In the genomic region with DNA sequence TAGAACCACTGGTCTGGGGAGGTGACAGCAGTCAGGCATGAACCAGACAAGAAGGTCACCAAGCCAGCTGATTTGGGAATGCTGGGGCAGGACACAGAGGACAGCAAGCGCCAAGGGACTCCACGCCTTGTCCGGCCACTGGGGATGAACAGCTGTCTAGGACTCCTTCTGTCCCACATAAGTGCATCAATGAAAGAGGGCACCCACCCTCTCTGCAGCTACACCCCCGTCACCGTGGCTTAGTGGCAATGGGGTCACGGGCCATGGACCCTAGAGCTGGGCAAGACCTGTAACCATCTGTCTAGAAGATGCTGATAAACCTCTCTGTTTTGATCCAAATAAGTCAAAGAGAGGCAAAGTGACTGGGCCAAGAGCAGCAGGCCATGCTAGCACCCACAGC, we compare ENCODE assay signal across 27 cellular contexts.
"Had no signal": no experiment of that assay in that cellular context is flagged by ENCODE, and none has a peak within 500 bp of the region (broad histone marks: within the 10 kb centered on the region; RNA-seq: fewer than 3 reads in every experiment).

No MANE protein-coding gene starts in this region.

- H3K4me3 Mint-ChIP-seq: activated CD4-positive, alpha-beta memory T cell treated with anti-CD3 and anti-CD28 coated beads for 36 hours; activated CD4-positive, alpha-beta T cell treated with anti-CD3 and anti-CD28 coated beads for 36 hours; activated CD4-positive, alpha-beta T cell treated with anti-CD3 and anti-CD28 coated beads, Interleukin-2, amount 10 ng/mL, durations not matched to agents 24 days and 14 days; activated CD8-positive, alpha-beta memory T cell treated with anti-CD3 and anti-CD28 coated beads, Interleukin-2, amount 10 ng/mL, durations not matched to agents 7 days and 5 days; activated CD8-positive, alpha-beta T cell treated with anti-CD3 and anti-CD28 coated beads, Interleukin-2, amount 10 ng/mL, durations not matched to agents 7 days and 5 days; activated naive CD8-positive, alpha-beta T cell; activated T-helper 17 cell treated with anti-CD3 and anti-CD28 coated beads, Interleukin-2, amount 50 U/mL, for 72 hours; T-helper 17 cell; T-helper 2 cell treated with Interferon-gamma antibody and Interleukin-4, amounts not matched to agents 5 μg/mL and 100 μg/mL, for 36 hours had no signal

- H3K9me3 Mint-ChIP-seq: activated CD4-positive, alpha-beta memory T cell treated with anti-CD3 and anti-CD28 coated beads for 36 hours; activated CD4-positive, alpha-beta T cell treated with anti-CD3 and anti-CD28 coated beads, Interleukin-2, amount 10 ng/mL, durations not matched to agents 24 days and 14 days; activated T-helper 17 cell treated with anti-CD3 and anti-CD28 coated beads, Interleukin-2, amount 50 U/mL, for 72 hours; T-helper 2 cell treated with Interferon-gamma antibody and Interleukin-4, amounts not matched to agents 5 μg/mL and 100 μg/mL, for 36 hours had no signal

- H3K27ac ChIP-seq: brain microvascular endothelial cell, heart left ventricle had no signal

- ATAC-seq: activated CD4-positive, alpha-beta T cell treated with anti-CD3 and anti-CD28 coated beads for 36 hours; activated CD8-positive, alpha-beta memory T cell treated with anti-CD3 and anti-CD28 coated beads, Interleukin-2, amount 10 ng/mL, durations not matched to agents 7 days and 5 days; activated CD8-positive, alpha-beta T cell treated with anti-CD3 and anti-CD28 coated beads, Interleukin-2, amount 10 ng/mL, durations not matched to agents 7 days and 5 days; activated T-helper 17 cell treated with anti-CD3 and anti-CD28 coated beads, Interleukin-2, amount 50 U/mL, for 72 hours; esophagus mucosa; T-helper 17 cell had no signal

- H3K27me3 Mint-ChIP-seq: activated CD4-positive, alpha-beta memory T cell treated with anti-CD3 and anti-CD28 coated beads for 36 hours; activated CD4-positive, alpha-beta T cell treated with anti-CD3 and anti-CD28 coated beads for 36 hours; activated CD4-positive, alpha-beta T cell treated with anti-CD3 and anti-CD28 coated beads, Interleukin-2, amount 10 ng/mL, durations not matched to agents 24 days and 14 days; activated CD8-positive, alpha-beta memory T cell treated with anti-CD3 and anti-CD28 coated beads, Interleukin-2, amount 10 ng/mL, durations not matched to agents 7 days and 5 days; activated naive CD8-positive, alpha-beta T cell; activated T-helper 17 cell treated with anti-CD3 and anti-CD28 coated beads, Interleukin-2, amount 50 U/mL, for 72 hours; T-helper 17 cell had no signal

- H3K27me3 ChIP-seq: brain microvascular endothelial cell, heart left ventricle had no signal

- DNase-seq: activated CD4-positive, alpha-beta memory T cell treated with anti-CD3 and anti-CD28 coated beads for 36 hours; activated CD4-positive, alpha-beta T cell treated with anti-CD3 and anti-CD28 coated beads for 36 hours; activated CD4-positive, alpha-beta T cell treated with anti-CD3 and anti-CD28 coated beads, Interleukin-2, amount 10 ng/mL, durations not matched to agents 24 days and 14 days; activated CD4-positive, CD25-positive, alpha-beta regulatory T cell; activated CD4-positive, CD25-positive, alpha-beta regulatory T cell treated with anti-CD3 and anti-CD28 coated beads, Interleukin-2, amount 50 U/mL, for 72 hours; activated CD8-positive, alpha-beta memory T cell treated with anti-CD3 and anti-CD28 coated beads, Interleukin-2, amount 10 ng/mL, durations not matched to agents 7 days and 5 days; activated CD8-positive, alpha-beta memory T cell treated with anti-CD3 and anti-CD28 coated beads, Interleukin-2, amount 50 U/mL, for 4 hours; activated CD8-positive, alpha-beta T cell treated with anti-CD3 and anti-CD28 coated beads, Interleukin-2, amount 10 ng/mL, durations not matched to agents 7 days and 5 days; activated effector memory CD4-positive, alpha-beta T cell treated with Interleukin-2 at 50 U/mL for 16 hours; activated gamma-delta T cell treated with Interleukin-2 at 50 U/mL for 16 hours; activated naive CD4-positive, alpha-beta T cell treated with anti-CD3 and anti-CD28 coated beads, Interleukin-2, amount 50 U/mL, for 16 hours; activated naive CD4-positive, alpha-beta T cell treated with Interleukin-2 at 50 U/mL for 16 hours; activated T-cell treated with anti-CD3 and anti-CD28 coated beads, Interleukin-2, amount 50 U/mL, for 1 hour; amniotic stem cell; anterior cingulate cortex; brain microvascular endothelial cell; caudate nucleus; effector CD8-positive, alpha-beta T cell; glutamatergic neuron; heart left ventricle; T-helper 1 cell; T-helper 17 cell; T1000 had no signal

- H3K27ac Mint-ChIP-seq: activated CD4-positive, alpha-beta memory T cell treated with anti-CD3 and anti-CD28 coated beads for 36 hours; activated CD4-positive, alpha-beta T cell treated with anti-CD3 and anti-CD28 coated beads for 36 hours; activated CD4-positive, alpha-beta T cell treated with anti-CD3 and anti-CD28 coated beads, Interleukin-2, amount 10 ng/mL, durations not matched to agents 24 days and 14 days; activated CD8-positive, alpha-beta memory T cell treated with anti-CD3 and anti-CD28 coated beads, Interleukin-2, amount 10 ng/mL, durations not matched to agents 7 days and 5 days; activated CD8-positive, alpha-beta T cell treated with anti-CD3 and anti-CD28 coated beads, Interleukin-2, amount 10 ng/mL, durations not matched to agents 7 days and 5 days; activated naive CD8-positive, alpha-beta T cell; T-helper 17 cell; T-helper 2 cell treated with Interferon-gamma antibody and Interleukin-4, amounts not matched to agents 5 μg/mL and 100 μg/mL, for 36 hours had no signal

- H3K9me3 ChIP-seq: heart left ventricle had no signal

- H3K4me3 ChIP-seq: heart left ventricle had no signal
